9 cellular contexts compared by ENCODE assay signal in the genomic region with DNA sequence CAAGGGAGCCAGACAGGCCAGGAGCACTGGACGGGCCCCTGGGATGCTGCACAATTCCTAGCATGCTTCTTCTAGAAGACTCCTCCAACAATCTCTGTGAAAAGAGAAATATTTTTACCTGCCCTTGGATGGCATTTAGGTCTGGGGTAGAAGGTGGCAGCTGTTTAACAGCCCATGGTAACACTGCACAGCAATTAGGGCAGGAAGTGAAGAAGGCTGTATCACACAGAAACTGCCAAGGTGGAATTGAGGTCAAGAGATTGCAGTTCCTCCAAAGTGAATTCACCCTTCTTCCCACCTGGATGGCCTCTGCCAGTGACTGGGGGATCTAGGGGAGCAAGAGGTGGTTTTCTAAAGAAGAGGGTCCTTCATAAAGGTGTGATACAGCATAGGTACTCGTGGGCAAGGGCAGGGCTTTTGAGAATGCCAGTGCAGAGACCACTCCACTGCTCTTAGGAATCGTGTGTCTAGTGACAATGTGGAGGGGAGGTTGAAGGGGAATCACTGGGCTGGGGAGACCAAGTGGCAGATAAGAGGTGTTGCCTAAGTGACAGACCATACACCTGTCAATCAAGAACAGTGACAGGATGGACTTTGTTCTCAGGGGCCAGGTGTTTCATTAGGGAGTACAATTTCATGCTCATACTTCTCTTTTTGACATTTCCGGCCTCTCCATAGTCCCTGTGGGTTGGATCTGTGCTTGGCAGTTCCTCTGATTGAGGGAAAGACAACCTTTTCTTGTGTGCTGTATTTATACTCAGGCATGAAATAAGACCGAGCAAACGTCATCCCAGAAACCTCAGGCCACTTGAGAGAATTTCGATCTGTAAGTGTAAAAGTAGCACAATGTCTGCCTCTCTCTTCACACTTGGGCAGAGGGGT.
DNase-seq lines count a peak whose midpoint lies in the region; ATAC-seq lines count a peak whose summit lies in the region.
"Had no signal": no experiment of that assay in that cellular context is flagged by ENCODE, and none has a peak within 500 bp of the region (broad histone marks: within the 10 kb centered on the region; RNA-seq: fewer than 3 reads in every experiment).

No MANE protein-coding gene starts in this region.

- no peaks in the 10 kb centered on the region for H3K36me3 Mint-ChIP-seq in activated T-cell treated with anti-CD3 and anti-CD28 coated beads, Interleukin-2, amount 50 U/mL, for 24 hours (ENCODE audit: low read depth)

- H3K27ac Mint-ChIP-seq in activated T-cell treated with anti-CD3 and anti-CD28 coated beads, Interleukin-2, amount 50 U/mL, for 24 hours, result peak overlapping the region; percentile 61
- peak overlapping the region in 1 of 2 donors; percentile 79 for H3K27ac Mint-ChIP-seq in stimulated activated naive CD8-positive, alpha-beta T cell treated with anti-CD3 and anti-CD28 coated beads, Interleukin-15, amount 100 ng/mL, for 72 hours

- H3K4me1 Mint-ChIP-seq in activated T-cell treated with anti-CD3 and anti-CD28 coated beads, Interleukin-2, amount 50 U/mL, for 24 hours (ENCODE audit: low read depth), result peaks cover 27% of the 10 kb centered on the region
- H3K4me1 Mint-ChIP-seq in stimulated activated naive CD8-positive, alpha-beta T cell treated with anti-CD3 and anti-CD28 coated beads, Interleukin-15, amount 100 ng/mL, for 72 hours, result peaks cover 39% of the 10 kb centered on the region

- H3K4me3 Mint-ChIP-seq in activated T-cell treated with anti-CD3 and anti-CD28 coated beads, Interleukin-2, amount 50 U/mL, for 24 hours, result no peak overlapping the region
- peak overlapping the region in 1 of 2 donors; percentile 7 for H3K4me3 Mint-ChIP-seq in stimulated activated naive CD8-positive, alpha-beta T cell treated with anti-CD3 and anti-CD28 coated beads, Interleukin-15, amount 100 ng/mL, for 72 hours

- no peaks in the 10 kb centered on the region for H3K9me3 Mint-ChIP-seq in activated T-cell treated with anti-CD3 and anti-CD28 coated beads, Interleukin-2, amount 50 U/mL, for 24 hours
- peaks cover 0 to 7% of the 10 kb centered on the region in 2 donors for H3K9me3 Mint-ChIP-seq in stimulated activated naive CD8-positive, alpha-beta T cell treated with anti-CD3 and anti-CD28 coated beads, Interleukin-15, amount 100 ng/mL, for 72 hours

- DNase-seq in activated T-cell treated with anti-CD3 and anti-CD28 coated beads, Interleukin-2, amount 50 U/mL, for 24 hours, result no peak
- DNase-seq in activated T-cell treated with anti-CD3 and anti-CD28 coated beads, Interleukin-2, amount 50 U/mL, for 1 hour, result no peak
- DNase-seq in NCI-H1436 (lab: John Stamatoyannopoulos, UW), result peak; percentile 32
- DNase-seq in stimulated activated naive CD8-positive, alpha-beta T cell treated with anti-CD3 and anti-CD28 coated beads, Interleukin-15, amount 100 ng/mL, for 72 hours, result peak in 1 of 2 donors; percentile 37
- DNase-seq in DMS 273 treated with DMSO at 0.1 percent for 48 hours (lab: John Stamatoyannopoulos, UW), result no peak
- no peak for DNase-seq in NCI-H2171 (lab: John Stamatoyannopoulos, UW)
- DNase-seq: stimulated activated CD8-positive, alpha-beta memory T cell treated with anti-CD3 and anti-CD28 coated beads, Interleukin-4, amount 100 ng/mL, for 48 hours had no signal

- H3K27me3 Mint-ChIP-seq in activated T-cell treated with anti-CD3 and anti-CD28 coated beads, Interleukin-2, amount 50 U/mL, for 24 hours, result no peaks in the 10 kb centered on the region
- H3K27me3 Mint-ChIP-seq in stimulated activated naive CD8-positive, alpha-beta T cell treated with anti-CD3 and anti-CD28 coated beads, Interleukin-15, amount 100 ng/mL, for 72 hours, result no peaks in the 10 kb centered on the region

- peak; percentile 78 for ATAC-seq in HG02610 (IDR thresholded peaks at IDR 0.05; ENCODE audit: unreplicated experiment)
- peak; percentile 78 for ATAC-seq in stimulated activated naive CD8-positive, alpha-beta T cell treated with anti-CD3 and anti-CD28 coated beads, Interleukin-15, amount 100 ng/mL, for 72 hours
- ATAC-seq in GM21526 (IDR thresholded peaks at IDR 0.05; ENCODE audit: low FRiP score, unreplicated experiment), result no peak
